13 cellular contexts compared by ENCODE assay signal in the genomic region with DNA sequence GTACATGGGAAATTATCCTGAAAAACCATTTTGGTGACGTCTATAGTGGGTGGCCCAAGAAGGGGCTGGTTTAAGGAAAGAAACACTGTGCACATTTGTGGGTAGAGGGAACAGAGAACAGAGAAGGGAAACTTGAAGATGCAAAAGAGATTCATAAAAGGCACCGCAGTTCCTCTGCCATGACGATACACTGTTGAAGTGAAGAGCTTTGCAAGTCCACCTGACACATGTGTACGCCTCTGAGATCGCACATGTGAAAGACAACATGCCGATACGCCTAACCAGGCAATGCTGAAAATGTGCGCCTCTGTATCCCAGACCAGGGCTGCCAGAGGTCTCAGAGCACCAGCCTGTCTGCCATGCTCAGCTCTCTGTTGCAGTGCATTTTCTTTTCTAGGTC.
DNase-seq lines count a peak whose midpoint lies in the region; ATAC-seq and TF ChIP-seq lines count a peak whose summit lies in the region.
"Had no signal": no experiment of that assay in that cellular context is flagged by ENCODE, and none has a peak within 500 bp of the region (broad histone marks: within the 10 kb centered on the region; RNA-seq: fewer than 3 reads in every experiment).

No MANE protein-coding gene starts in this region.

- H3K4me1 ChIP-seq in naive thymus-derived CD4-positive, alpha-beta T cell (ENCODE audit: control insufficient read depth in 2 of 2, insufficient read depth in 2 of 2, low read length in 2 of 2) = no peaks in the 10 kb centered on the region

- peaks cover 0 to 3% (median 0%) of the 10 kb centered on the region in 7 donors for H3K4me1 Mint-ChIP-seq in naive thymus-derived CD4-positive, alpha-beta T cell
- H3K4me1 Mint-ChIP-seq: central memory CD8-positive, alpha-beta T cell had no signal

- DNase-seq in GM10248 (ENCODE audit: extremely low spot score) = peak; percentile 61
- DNase-seq in NCI-H69 (lab: John Stamatoyannopoulos, UW) = no peak
- no peak for DNase-seq in HPDE6-E6E7 (ENCODE audit: extremely low spot score)
- DNase-seq in naive thymus-derived CD4-positive, alpha-beta T cell = no peak
- DNase-seq in NCI-H2107 (lab: John Stamatoyannopoulos, UW) = no peak
- DNase-seq: activated effector memory CD4-positive, alpha-beta T cell treated with Interleukin-2 at 50 U/mL for 16 hours; NCI-H1105 treated with DMSO at 0.1 percent for 48 hours; WERI-Rb-1 had no signal

- intact Hi-C loops in naive thymus-derived CD4-positive, alpha-beta T cell (cut with micrococcal nuclease) = no loop called here

- H3K36me3 Mint-ChIP-seq in naive thymus-derived CD4-positive, alpha-beta T cell = peaks cover 7 to 51% (median 45%) of the 10 kb centered on the region in 5 donors

- no peak overlapping the region for H3K27ac Mint-ChIP-seq in naive thymus-derived CD4-positive, alpha-beta T cell

- no peaks in the 10 kb centered on the region for H3K9me3 ChIP-seq in naive thymus-derived CD4-positive, alpha-beta T cell (ENCODE audit: control insufficient read depth in 2 of 3, low read length in 3 of 3)

- no peak overlapping the region for H3K4me3 ChIP-seq in naive thymus-derived CD4-positive, alpha-beta T cell (ENCODE audit: low read length)

- H3K27ac ChIP-seq in naive thymus-derived CD4-positive, alpha-beta T cell (ENCODE audit: low read depth, low read length) = no peak overlapping the region
- H3K27ac ChIP-seq: HL-60, WERI-Rb-1 had no signal

- TF ChIP-seq CTCF in GM10248 (IDR thresholded peaks at IDR 0.05; ENCODE audit: control extremely low read depth, extremely low read depth, low read depth, missing control alignments) = no peak

- H3K36me3 ChIP-seq in naive thymus-derived CD4-positive, alpha-beta T cell (ENCODE audit: control insufficient read depth in 2 of 3, insufficient read depth in 3 of 3, low read length in 3 of 3) = no peaks in the 10 kb centered on the region
- H3K36me3 ChIP-seq: WERI-Rb-1 had no signal

- POLR2A ChIA-PET in GM10248 (lab: Yijun Ruan, JAX) = no interaction called here
- POLR2A ChIA-PET in naive thymus-derived CD4-positive, alpha-beta T cell (lab: Charles Lee) = no interaction called here

- CTCF ChIA-PET in GM10248 (lab: Yijun Ruan, JAX) = no interaction called here
- CTCF ChIA-PET in naive thymus-derived CD4-positive, alpha-beta T cell (lab: Charles Lee) = no interaction called here

- H3K27me3 Mint-ChIP-seq in naive thymus-derived CD4-positive, alpha-beta T cell = no peaks in the 10 kb centered on the region
- H3K27me3 Mint-ChIP-seq: central memory CD8-positive, alpha-beta T cell had no signal

- H3K9me3 Mint-ChIP-seq in naive thymus-derived CD4-positive, alpha-beta T cell = peaks cover 0 to 4% (median 0%) of the 10 kb centered on the region in 11 donors
- H3K9me3 Mint-ChIP-seq: central memory CD8-positive, alpha-beta T cell had no signal

- peak; percentile 96 for ATAC-seq in GM19351 (IDR thresholded peaks at IDR 0.05; ENCODE audit: unreplicated experiment)
- peak; percentile 96 for ATAC-seq in HG02759 (IDR thresholded peaks at IDR 0.05; ENCODE audit: unreplicated experiment)
- ATAC-seq in HG03457 (IDR thresholded peaks at IDR 0.05; ENCODE audit: unreplicated experiment) = peak; percentile 92
- no peak for ATAC-seq in naive thymus-derived CD4-positive, alpha-beta T cell

- H3K4me3 Mint-ChIP-seq in naive thymus-derived CD4-positive, alpha-beta T cell = no peak overlapping the region
- H3K4me3 Mint-ChIP-seq: central memory CD8-positive, alpha-beta T cell had no signal

- H3K27me3 ChIP-seq in naive thymus-derived CD4-positive, alpha-beta T cell (ENCODE audit: control insufficient read depth in 2 of 2, insufficient read depth in 2 of 2, low read length in 2 of 2) = no peaks in the 10 kb centered on the region
